8 cellular contexts compared by ENCODE assay signal in genomic region chr17:47188266-47188665, GRCh38. TPM values are rescaled to one million over a fixed set of nuclear protein-coding genes. Genes with fewer than 3 reads are reported as not detected.
A peak's percentile ranks its signal among the peaks of the same experiment; 100 is the strongest.
DNase-seq lines count a peak whose midpoint lies in the region; ATAC-seq, FAIRE-seq and TF ChIP-seq lines count a peak whose summit lies in the region.

No MANE protein-coding gene starts in this region.

- H3K9ac ChIP-seq in endothelial cell of umbilical vein (replicated peaks; ENCODE audit: extremely low read depth, insufficient read depth, low read length) = peak overlapping the region; percentile 93

- no peaks in the 10 kb centered on the region for H3K9me1 ChIP-seq in endothelial cell of umbilical vein (replicated peaks; ENCODE audit: control insufficient read depth, extremely low read depth, insufficient read depth, low read length)

- peaks cover 30% of the 10 kb centered on the region for H3K4me1 ChIP-seq in endothelial cell of umbilical vein (ENCODE audit: control insufficient read depth, extremely low read depth, insufficient read depth, low read length)

- no peak for TF ChIP-seq POLR2A in endothelial cell of umbilical vein (IDR thresholded peaks at IDR 0.05; ENCODE audit: low read depth, low read length)

- peaks cover 57% of the 10 kb centered on the region for H3K79me2 ChIP-seq in endothelial cell of umbilical vein (ENCODE audit: control insufficient read depth, insufficient read depth, low read length)

- DNase-seq in AG04449 (ENCODE audit: low read depth, low spot score) = no peak
- peak; percentile 26 for DNase-seq in GM13977 (ENCODE audit: low spot score)
- DNase-seq in endothelial cell of umbilical vein (ENCODE audit: low read depth, low spot score) = peak; percentile 71
- DNase-seq in naive B cell = peak; percentile 29
- no peak for DNase-seq in NCI-H510A treated with DMSO at 0.1 percent for 48 hours (lab: John Stamatoyannopoulos, UW)
- DNase-seq in stimulated activated naive CD4-positive, alpha-beta T cell treated with Interleukin-2 at 50 U/mL for 16 hours (lab: John Stamatoyannopoulos, UW) = no peak
- DNase-seq in NCI-H128 (lab: John Stamatoyannopoulos, UW; ENCODE audit: unreplicated experiment) = no peak

- TF ChIP-seq CTCF in AG04449 (IDR thresholded peaks at IDR 0.05; ENCODE audit: insufficient read depth, low read length, missing control alignments) (no peak), GM13977 (IDR thresholded peaks at IDR 0.05; ENCODE audit: extremely low read depth, insufficient read depth, missing control alignments) (no peak), endothelial cell of umbilical vein (IDR thresholded peaks at IDR 0.05; ENCODE audit: extremely low read depth in 1 of 2, insufficient read depth in 1 of 2, low read depth in 1 of 2, low read length in 2 of 2) (no peak)

- dilution Hi-C loops in endothelial cell of umbilical vein (cut with MboI; ENCODE audit: extremely low pct_ligation_motif_present, low sequenced_read_pairs) = no loop called here

- H3K4me1 Mint-ChIP-seq in naive B cell = peaks cover 42 to 64% (median 48%) of the 10 kb centered on the region in 3 donors

- intact Hi-C loops in endothelial cell of umbilical vein (cut with micrococcal nuclease) = loop anchor here (2.0 kb wide), 3 partner anchors 65 to 135 kb away; partner anchors contain the start of genes EFCAB13 and ITGB3

- peak; percentile 27 for ATAC-seq in SK-N-SH treated with all-trans-retinoic acid at 6 μM for 48 hours
- no peak for ATAC-seq in naive B cell (ENCODE audit: low read depth in 2 of 2)

- no peaks in the 10 kb centered on the region for H3K27me3 ChIP-seq in endothelial cell of umbilical vein (ENCODE audit: control insufficient read depth in 2 of 2, insufficient read depth in 2 of 2, low read length in 2 of 2)

- BruUV-seq in endothelial cell of umbilical vein (replicated peaks; lab: Mats Ljungman, UMichigan) = TSS peak; percentile 59

- H3K4me3 Mint-ChIP-seq in naive B cell = peak overlapping the region; percentile 95 to 98 (median 96)

- no peak overlapping the region for H2AFZ ChIP-seq in endothelial cell of umbilical vein (ENCODE audit: low read depth, low read length)

- peaks cover 0 to 4% of the 10 kb centered on the region in 2 donors for H3K36me3 Mint-ChIP-seq in naive B cell

- peak overlapping the region; percentile 82 for H3K4me3 ChIP-seq in AG04449 (ENCODE audit: low read depth, low read length)
- peak overlapping the region; percentile 57 to 97 (median 82) for H3K4me3 ChIP-seq in endothelial cell of umbilical vein (replicated peaks in 1 of 3; ENCODE audit: insufficient read depth in 1 of 3, low read depth in 1 of 3, low read length in 3 of 3)

- no peak for FAIRE-seq in endothelial cell of umbilical vein (lab: Jason Lieb, UNC)

- H3K36me3 ChIP-seq in endothelial cell of umbilical vein (ENCODE audit: control insufficient read depth in 2 of 2, extremely low read depth in 1 of 2, insufficient read depth in 2 of 2, low read length in 2 of 2) = no peaks in the 10 kb centered on the region

- peaks cover 4% of the 10 kb centered on the region for H4K20me1 ChIP-seq in endothelial cell of umbilical vein (replicated peaks; ENCODE audit: control insufficient read depth, extremely low read depth, insufficient read depth, low read length)

- H3K27me3 Mint-ChIP-seq in naive B cell = no peaks in the 10 kb centered on the region

- peaks cover 0 to 4% (median 0%) of the 10 kb centered on the region in 7 donors for H3K9me3 Mint-ChIP-seq in naive B cell

- H3K9me3 ChIP-seq in endothelial cell of umbilical vein (replicated peaks; ENCODE audit: control insufficient read depth, insufficient read depth, low read length) = no peaks in the 10 kb centered on the region

- POLR2A ChIA-PET in AG04449 (lab: Yijun Ruan, JAX) (no interaction called here), endothelial cell of umbilical vein (lab: Charles Lee) (no interaction called here)

- peak overlapping the region; percentile 95 to 99 (median 98) for H3K27ac Mint-ChIP-seq in naive B cell

- peak overlapping the region; percentile 99 for H3K4me2 ChIP-seq in endothelial cell of umbilical vein (ENCODE audit: insufficient read depth, low read length)

- in situ Hi-C loops in GM13977 (cut with MboI; ENCODE audit: low pct_unique_long_range_greater_than_20kb, low sequenced_read_pairs, unreplicated experiment) = no loop called here

- peak overlapping the region; percentile 79 for H3K27ac ChIP-seq in endothelial cell of umbilical vein (ENCODE audit: insufficient read depth, low read depth, low read length)

- CTCF ChIA-PET in AG04449 (lab: Yijun Ruan, JAX) = interaction anchor here (0.9 to 1.7 kb wide), 2 partner anchors 10 to 128 kb away, joined by 3 to 5 read pairs; no protein-coding TSS in a partner anchor
- CTCF ChIA-PET in endothelial cell of umbilical vein (lab: Charles Lee) = interaction anchor here (1.4 kb wide), 1 partner anchor 11 kb away, joined by 4 read pairs; no protein-coding TSS in a partner anchor

TF ChIP-seq in SK-N-SH treated with all-trans-retinoic acid at 6 μM for 48 hours, 23 proteins besides CTCF, POLR2A, EP300 and RAD21:
- no peak for TF ChIP-seq ZC3H10 (CRISPR knock-in tag; IDR thresholded peaks at IDR 0.05)
- TF ChIP-seq TCF4 (CRISPR knock-in tag; IDR thresholded peaks at IDR 0.05; ENCODE audit: borderline replicate concordance) = no peak
- TF ChIP-seq TOX (CRISPR knock-in tag; IDR thresholded peaks at IDR 0.05; ENCODE audit: borderline replicate concordance) = no peak

TF ChIP-seq in endothelial cell of umbilical vein, 7 proteins besides CTCF, POLR2A, EP300 and RAD21:
- TF ChIP-seq MAX (IDR thresholded peaks at IDR 0.05; ENCODE audit: insufficient read depth, insufficient read length) (no peak), MYC (IDR thresholded peaks at IDR 0.05; ENCODE audit: low read depth, low read length) (no peak), POLR2AphosphoS5 (IDR thresholded peaks at IDR 0.05; ENCODE audit: insufficient read depth, low read depth, low read length) (no peak), JUN (IDR thresholded peaks at IDR 0.05; ENCODE audit: borderline replicate concordance, insufficient read depth, insufficient read length, low read depth) (no peak), GATA2 (IDR thresholded peaks at IDR 0.05; ENCODE audit: insufficient read depth, insufficient read length, low read depth, low read length) (no peak), EZH2 (IDR thresholded peaks at IDR 0.05; ENCODE audit: borderline replicate concordance, low read depth, low read length, severe bottlenecking) (no peak), FOS (IDR thresholded peaks at IDR 0.05; ENCODE audit: borderline replicate concordance, insufficient read depth, low read length) (no peak)

RNA-seq across cellular contexts. Expression of gene CDC27, which starts 0.8 kb away (rescaled TPM):
- 172 and 179 TPM in 2 replicates for total RNA-seq in endothelial cell of umbilical vein
- 76.1 and 77.2 TPM in 2 replicates for polyA plus RNA-seq in endothelial cell of umbilical vein
- polyA plus RNA-seq in endothelial cell of umbilical vein (2011; cell fraction: cytosol; rRNA removed) = 75.4 and 77.5 TPM in 2 replicates
- 130 and 136 TPM in 2 replicates for polyA plus RNA-seq in endothelial cell of umbilical vein (2011; cell fraction: nucleus; rRNA removed)
- polyA plus RNA-seq in endothelial cell of umbilical vein (2012) = 78.6 and 135 TPM in 2 replicates
- 245 and 261 TPM in 2 replicates for polyA minus RNA-seq in endothelial cell of umbilical vein
- 86.2 TPM for polyA minus RNA-seq in endothelial cell of umbilical vein (2011; cell fraction: cytosol; rRNA and poly(A)+ RNA removed)
- polyA minus RNA-seq in endothelial cell of umbilical vein (2011; cell fraction: nucleus; rRNA and poly(A)+ RNA removed) = 89.4 and 158 TPM in 2 replicates
- polyA plus RNA-seq in naive B cell (ENCODE audit: low read depth in 6 of 6) = 100 to 1,000 TPM in 3 of 6 donors, 10 to 100 TPM in 3; 88.1 to 112 (median 97.6) TPM

RNA-seq across cellular contexts. Expression of gene MYL4, which starts 20.9 kb away (rescaled TPM):
- 1.9 and 2.0 TPM in 2 replicates for total RNA-seq in endothelial cell of umbilical vein
- 1.5 and 2.1 TPM in 2 replicates for polyA plus RNA-seq in endothelial cell of umbilical vein
- 1.7 TPM in 2 replicates for polyA plus RNA-seq in endothelial cell of umbilical vein (2011; cell fraction: cytosol; rRNA removed)
- polyA plus RNA-seq in endothelial cell of umbilical vein (2011; cell fraction: nucleus; rRNA removed) = 4.0 and 4.4 TPM in 2 replicates
- 0.67 and 1.0 TPM in 2 replicates for polyA plus RNA-seq in endothelial cell of umbilical vein (2012)
- 6.7 and 7.5 TPM in 2 replicates for polyA minus RNA-seq in endothelial cell of umbilical vein
- polyA minus RNA-seq in endothelial cell of umbilical vein (2011; cell fraction: cytosol; rRNA and poly(A)+ RNA removed) = not detected
- polyA minus RNA-seq in endothelial cell of umbilical vein (2011; cell fraction: nucleus; rRNA and poly(A)+ RNA removed) = 1.3 and 2.5 TPM in 2 replicates
- under 1 TPM in 2 of 6 donors, not detected in 4; 0.53 to 0.55 TPM for polyA plus RNA-seq in naive B cell (ENCODE audit: low read depth in 6 of 6)

Comparison
In these comparisons a context has a peak if more than half of its experiments do, and no peak if none do; other contexts are left out.
1. DNase-seq: peak in GM13977 (single experiment), endothelial cell of umbilical vein (single experiment) and naive B cell (single experiment); none in AG04449 (single experiment), NCI-H510A treated with DMSO at 0.1 percent for 48 hours (single experiment), stimulated activated naive CD4-positive, alpha-beta T cell treated with Interleukin-2 at 50 U/mL for 16 hours (single experiment) and NCI-H128 (single experiment).